ENCODE assay signal across 24 cellular contexts in genomic region chr11:88390254-88390653, GRCh38. TPM values are rescaled to one million over a fixed set of nuclear protein-coding genes. Genes with fewer than 3 reads are reported as not detected.
A peak's percentile ranks its signal among the peaks of the same experiment; 100 is the strongest.
DNase-seq lines count a peak whose midpoint lies in the region; ATAC-seq and TF ChIP-seq lines count a peak whose summit lies in the region.
"Had no signal": no experiment of that assay in that cellular context is flagged by ENCODE, and none has a peak within 500 bp of the region (broad histone marks: within the 10 kb centered on the region; RNA-seq: fewer than 3 reads in every experiment).

No MANE protein-coding gene starts in this region.

- H3K79me1 ChIP-seq in IMR-90 (ENCODE audit: low read depth in 1 of 2, low read length in 2 of 2), result no peaks in the 10 kb centered on the region

- H2BK5ac ChIP-seq in IMR-90 (ENCODE audit: low read depth, low read length, poor library complexity, severe bottlenecking), result no peak overlapping the region

- H4K91ac ChIP-seq in IMR-90 (ENCODE audit: insufficient read depth, low read depth, low read length), result no peak overlapping the region

- no peak overlapping the region for H3K14ac ChIP-seq in IMR-90 (replicated peaks; ENCODE audit: low read depth, low read length)

- no peak overlapping the region for H2AK5ac ChIP-seq in IMR-90 (ENCODE audit: low read depth, low read length)

- TF ChIP-seq RAD21 in IMR-90 (IDR thresholded peaks at IDR 0.05; ENCODE audit: low read length), result no peak

- no peak for DNase-seq in IMR-90
- no peak for DNase-seq in ACHN
- DNase-seq: BE2C; C1 segment of cervical spinal cord; CD4-positive, alpha-beta memory T cell; CD4-positive, CD25-positive, alpha-beta regulatory T cell; CD8-positive, alpha-beta memory T cell; COR-L47; DMS 273 treated with DMSO at 0.1 percent for 48 hours; DMS153; DMS53; DMS79; DND-41; EL; GDM1 had no signal

- no peak for TF ChIP-seq POLR2A in IMR-90 (IDR thresholded peaks at IDR 0.05; ENCODE audit: low read depth, low read length)

- TF ChIP-seq CTCF in IMR-90 (conservative IDR thresholded peaks at IDR 0.05; ENCODE audit: low read depth, low read length) (no peak), nephron (IDR thresholded peaks at IDR 0.05; ENCODE audit: unreplicated experiment in 3 of 3) (no peak)

- dilution Hi-C loops in IMR-90 (cut with HindIII; ENCODE audit: low sequenced_read_pairs, unreplicated experiment), result no loop called here

- 100% methylated on average over 1 of the region's 1 CpG; no CpG with 5 or more reads in 1 of the 2 experiments for WGBS in IMR-90 (ENCODE audit: extremely low coverage in 2 of 2, insufficient read length in 1 of 2), 2 experiments

- CTCF ChIA-PET in IMR-90 (lab: Yijun Ruan, JAX), result no interaction called here

- no peak overlapping the region for H3K23ac ChIP-seq in IMR-90 (ENCODE audit: low read depth, low read length)

- no peaks in the 10 kb centered on the region for H3K36me3 Mint-ChIP-seq in nephron (ENCODE audit: low read depth)
- H3K36me3 Mint-ChIP-seq: CD14-positive monocyte; CD4-positive, alpha-beta memory T cell; CD4-positive, CD25-positive, alpha-beta regulatory T cell had no signal

- no peaks in the 10 kb centered on the region for H3K36me3 ChIP-seq in IMR-90 (ENCODE audit: control insufficient read depth, insufficient read depth, low read length)
- H3K36me3 ChIP-seq: BE2C, BLaER1 had no signal

- H4K5ac ChIP-seq in IMR-90 (ENCODE audit: low read depth, low read length), result no peak overlapping the region

- no peak overlapping the region for H3K4me3 ChIP-seq in IMR-90 (ENCODE audit: insufficient read depth, low read depth, low read length)
- H3K4me3 ChIP-seq: A549, BLaER1, GM12878 had no signal

- H2AFZ ChIP-seq in IMR-90 (replicated peaks; ENCODE audit: low read length, poor library complexity), result no peak overlapping the region

- H3K56ac ChIP-seq in IMR-90 (ENCODE audit: extremely low read depth, insufficient read depth, low read length), result no peak overlapping the region

- H3K4me1 Mint-ChIP-seq in nephron, result no peaks in the 10 kb centered on the region
- H3K4me1 Mint-ChIP-seq: CD14-positive monocyte; CD4-positive, alpha-beta memory T cell; CD8-positive, alpha-beta memory T cell had no signal

- H3K9me3 Mint-ChIP-seq in nephron, result peaks cover 10% of the 10 kb centered on the region

- in situ Hi-C loops in IMR-90 (cut with MboI; ENCODE audit: low sequenced_read_pairs) (no loop called here), ACHN (cut with HindIII; ENCODE audit: low pct_ligation_motif_present, low pct_unique_long_range_greater_than_20kb, low sequenced_read_pairs) (no loop called here)

- no peaks in the 10 kb centered on the region for H3K27me3 ChIP-seq in IMR-90 (ENCODE audit: control insufficient read depth, insufficient read depth, low read length)
- H3K27me3 ChIP-seq: BE2C, BLaER1 had no signal

- 0 out of 3 replicates have a peak overlapping the region, but pooled peaks have one; percentile 50 for H2BK15ac ChIP-seq in IMR-90 (ENCODE audit: low read depth, low read length)

- H2BK20ac ChIP-seq in IMR-90 (ENCODE audit: low read depth, low read length), result no peak overlapping the region

- H3K9me1 ChIP-seq in IMR-90 (ENCODE audit: insufficient read depth, low read length), result no peaks in the 10 kb centered on the region

- BruUV-seq in IMR-90 (replicated peaks; lab: Mats Ljungman, UMichigan), result no TSS peak

- no peak overlapping the region for H3K4me3 Mint-ChIP-seq in nephron
- H3K4me3 Mint-ChIP-seq: CD14-positive monocyte; CD4-positive, alpha-beta memory T cell; CD4-positive, CD25-positive, alpha-beta regulatory T cell; CD8-positive, alpha-beta memory T cell had no signal

- no peak overlapping the region for H3K9ac ChIP-seq in IMR-90 (ENCODE audit: low read depth, low read length)
- H3K9ac ChIP-seq: BLaER1 had no signal

- no peaks in the 10 kb centered on the region for H3K4me1 ChIP-seq in IMR-90 (ENCODE audit: control insufficient read depth, insufficient read depth, low read length)
- H3K4me1 ChIP-seq: BE2C, BLaER1 had no signal

- no peak overlapping the region for H3K18ac ChIP-seq in IMR-90 (ENCODE audit: low read depth, low read length)

- POLR2A ChIA-PET in IMR-90 (lab: Charles Lee; ENCODE audit: unreplicated experiment), result no interaction called here

- no peak overlapping the region for H4K8ac ChIP-seq in IMR-90 (ENCODE audit: low read depth in 2 of 2, low read length in 2 of 2)

- no peak overlapping the region for H2AK9ac ChIP-seq in IMR-90 (replicated peaks; ENCODE audit: low read depth, low read length, poor library complexity)

- no peak overlapping the region for H2BK120ac ChIP-seq in IMR-90 (ENCODE audit: low read depth, low read length)

- no peak overlapping the region for H3K27ac ChIP-seq in IMR-90 (ENCODE audit: insufficient read depth, low read length)
- H3K27ac ChIP-seq: 22Rv1, A549, BLaER1 had no signal

- no peaks in the 10 kb centered on the region for H3K9me3 ChIP-seq in IMR-90 (ENCODE audit: control insufficient read depth, insufficient read depth, low read length)
- H3K9me3 ChIP-seq: A549, BE2C had no signal

- intact Hi-C loops in IMR-90 (cut with micrococcal nuclease), result no loop called here

- no peak overlapping the region for H3K4ac ChIP-seq in IMR-90 (ENCODE audit: low read depth, low read length)

- H3K4me2 ChIP-seq in IMR-90 (ENCODE audit: low read depth, low read length), result no peak overlapping the region
- H3K4me2 ChIP-seq: A549, BLaER1 had no signal

- H3K27me3 Mint-ChIP-seq in nephron (ENCODE audit: low read depth), result no peaks in the 10 kb centered on the region
- H3K27me3 Mint-ChIP-seq: CD4-positive, alpha-beta memory T cell; CD4-positive, CD25-positive, alpha-beta regulatory T cell; CD8-positive, alpha-beta memory T cell had no signal

- H4K20me1 ChIP-seq in IMR-90 (ENCODE audit: insufficient read depth, low read length), result no peaks in the 10 kb centered on the region
- H4K20me1 ChIP-seq: BLaER1 had no signal

- ATAC-seq in IMR-90 (ENCODE audit: low read depth) (no peak), SK-N-SH treated with all-trans-retinoic acid at 6 μM for 48 hours (peak; percentile 57), HG03342 (IDR thresholded peaks at IDR 0.05; ENCODE audit: unreplicated experiment) (no peak)
- ATAC-seq: A549, GM12878 had no signal

- H3K27ac Mint-ChIP-seq in nephron, result peak overlapping the region in 2 of 3 experiments; percentile 0 to 27
- H3K27ac Mint-ChIP-seq: CD14-positive monocyte; CD4-positive, CD25-positive, alpha-beta regulatory T cell had no signal

TF ChIP-seq in IMR-90, 13 proteins besides CTCF, POLR2A, EP300 and RAD21:
- TF ChIP-seq MXI1 (IDR thresholded peaks at IDR 0.05; ENCODE audit: borderline replicate concordance, low read depth, low read length) (no peak), CEBPB (IDR thresholded peaks at IDR 0.05; ENCODE audit: low read depth, low read length) (no peak), SMC3 (IDR thresholded peaks at IDR 0.05; ENCODE audit: low read depth, low read length) (no peak), BHLHE40 (IDR thresholded peaks at IDR 0.05; ENCODE audit: low read depth, low read length) (no peak)

TF ChIP-seq in SK-N-SH treated with all-trans-retinoic acid at 6 μM for 48 hours, 23 proteins besides CTCF, POLR2A, EP300 and RAD21:
- TF ChIP-seq ISL1 (CRISPR knock-in tag; IDR thresholded peaks at IDR 0.05), result peak; percentile 89
- TF ChIP-seq ZFP3 (CRISPR knock-in tag; IDR thresholded peaks at IDR 0.05), result peak; percentile 86
- no peak for TF ChIP-seq CSRNP3 (CRISPR knock-in tag; IDR thresholded peaks at IDR 0.05)
- TF ChIP-seq TCF4 (CRISPR knock-in tag; IDR thresholded peaks at IDR 0.05; ENCODE audit: borderline replicate concordance), result no peak

RNA-seq across cellular contexts. Expression of gene CTSC, which starts 52.7 kb away (rescaled TPM):
- total RNA-seq in IMR-90 (2012; rRNA removed), result 178 and 208 TPM in 2 replicates
- 267 and 299 TPM in 2 replicates for polyA plus RNA-seq in IMR-90 (2012; rRNA removed)
- 73.5 and 320 TPM in 2 replicates for polyA plus RNA-seq in IMR-90 (2012; cell fraction: cytosol; rRNA removed)
- 116 and 140 TPM in 2 replicates for polyA plus RNA-seq in IMR-90 (2012; cell fraction: nucleus; rRNA removed; ENCODE audit: low replicate concordance)
- total RNA-seq: G401 had no signal
